ENCODE assay signal across 1 cellular context in the genomic region with DNA sequence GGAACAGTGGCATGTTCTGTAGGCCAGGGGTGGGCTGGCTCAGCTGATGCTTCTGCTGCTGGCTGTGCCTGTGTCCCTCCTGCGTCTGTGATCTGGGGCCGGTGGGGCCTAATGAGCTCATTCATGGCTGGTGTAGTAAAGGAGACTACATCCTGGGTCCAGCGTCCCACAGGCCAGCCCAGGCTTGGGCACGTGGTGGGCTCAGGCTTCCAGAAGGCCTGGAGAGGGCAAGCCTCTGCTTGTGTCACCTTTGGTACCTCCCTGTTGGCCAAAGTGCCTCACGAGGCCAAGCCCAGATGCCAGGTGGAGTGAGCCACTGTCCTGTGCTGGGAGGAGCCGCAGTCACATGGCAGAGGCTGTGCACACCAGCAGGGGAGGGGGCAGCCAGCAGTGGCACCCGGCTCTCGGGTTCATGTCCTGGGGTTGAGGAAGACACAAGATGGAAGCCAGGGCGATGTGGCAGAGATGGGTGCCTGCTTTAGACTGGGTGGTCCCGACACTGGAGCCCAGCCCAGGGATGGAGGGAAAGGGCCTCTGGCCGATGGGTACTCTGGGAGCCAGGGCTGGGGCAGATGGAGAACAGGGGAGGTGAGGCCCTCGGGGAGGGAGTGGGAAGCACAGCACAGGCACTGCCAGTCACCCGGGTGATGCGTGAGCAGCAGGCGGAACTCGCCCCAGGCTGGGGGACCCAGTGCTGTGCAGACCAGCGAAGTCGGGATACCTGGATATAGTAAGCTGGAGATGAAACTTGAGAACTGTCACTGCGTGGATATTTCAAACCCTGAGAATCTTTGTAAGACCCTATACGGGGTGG.
TF ChIP-seq lines count a peak whose summit lies in the region.

No MANE protein-coding gene starts in this region.

TF ChIP-seq in K562, 482 proteins besides CTCF, POLR2A, EP300 and RAD21:
- TF ChIP-seq POLR2G (IDR thresholded peaks at IDR 0.05; ENCODE audit: low read depth, low read length) (peak; percentile 69), RBFOX2 (IDR thresholded peaks at IDR 0.05; ENCODE audit: low read depth, low read length) (0 out of 2 replicates have a peak, but pooled peaks have one; percentile 23), IRF2 (CRISPR knock-in tag; IDR thresholded peaks at IDR 0.05) (0 out of 2 replicates have a peak, but pooled peaks have one; percentile 24)
- TF ChIP-seq, protein P1, sequence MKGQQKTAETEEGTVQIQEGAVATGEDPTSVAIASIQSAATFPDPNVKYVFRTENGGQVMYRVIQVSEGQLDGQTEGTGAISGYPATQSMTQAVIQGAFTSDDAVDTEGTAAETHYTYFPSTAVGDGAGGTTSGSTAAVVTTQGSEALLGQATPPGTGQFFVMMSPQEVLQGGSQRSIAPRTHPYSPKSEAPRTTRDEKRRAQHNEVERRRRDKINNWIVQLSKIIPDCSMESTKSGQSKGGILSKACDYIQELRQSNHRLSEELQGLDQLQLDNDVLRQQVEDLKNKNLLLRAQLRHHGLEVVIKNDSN (CRISPR knock-in tag; IDR thresholded peaks at IDR 0.05): peak; percentile 35; the same call in 1 of the 2 replicates
- TF ChIP-seq, protein P2, sequence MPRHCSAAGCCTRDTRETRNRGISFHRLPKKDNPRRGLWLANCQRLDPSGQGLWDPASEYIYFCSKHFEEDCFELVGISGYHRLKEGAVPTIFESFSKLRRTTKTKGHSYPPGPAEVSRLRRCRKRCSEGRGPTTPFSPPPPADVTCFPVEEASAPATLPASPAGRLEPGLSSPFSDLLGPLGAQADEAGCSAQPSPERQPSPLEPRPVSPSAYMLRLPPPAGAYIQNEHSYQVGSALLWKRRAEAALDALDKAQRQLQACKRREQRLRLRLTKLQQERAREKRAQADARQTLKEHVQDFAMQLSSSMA (CRISPR knock-in tag; IDR thresholded peaks at IDR 0.05): 0 out of 2 replicates have a peak, but pooled peaks have one; percentile 34
- TF ChIP-seq, protein P3, sequence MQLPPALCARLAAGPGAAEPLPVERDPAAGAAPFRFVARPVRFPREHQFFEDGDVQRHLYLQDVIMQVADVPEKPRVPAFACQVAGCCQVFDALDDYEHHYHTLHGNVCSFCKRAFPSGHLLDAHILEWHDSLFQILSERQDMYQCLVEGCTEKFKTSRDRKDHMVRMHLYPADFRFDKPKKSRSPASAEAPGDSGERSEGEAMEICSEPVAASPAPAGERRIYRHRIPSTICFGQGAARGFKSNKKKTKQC (CRISPR knock-in tag; IDR thresholded peaks at IDR 0.05): 0 out of 2 replicates have a peak, but pooled peaks have one; percentile 26
- TF ChIP-seq, protein P4, sequence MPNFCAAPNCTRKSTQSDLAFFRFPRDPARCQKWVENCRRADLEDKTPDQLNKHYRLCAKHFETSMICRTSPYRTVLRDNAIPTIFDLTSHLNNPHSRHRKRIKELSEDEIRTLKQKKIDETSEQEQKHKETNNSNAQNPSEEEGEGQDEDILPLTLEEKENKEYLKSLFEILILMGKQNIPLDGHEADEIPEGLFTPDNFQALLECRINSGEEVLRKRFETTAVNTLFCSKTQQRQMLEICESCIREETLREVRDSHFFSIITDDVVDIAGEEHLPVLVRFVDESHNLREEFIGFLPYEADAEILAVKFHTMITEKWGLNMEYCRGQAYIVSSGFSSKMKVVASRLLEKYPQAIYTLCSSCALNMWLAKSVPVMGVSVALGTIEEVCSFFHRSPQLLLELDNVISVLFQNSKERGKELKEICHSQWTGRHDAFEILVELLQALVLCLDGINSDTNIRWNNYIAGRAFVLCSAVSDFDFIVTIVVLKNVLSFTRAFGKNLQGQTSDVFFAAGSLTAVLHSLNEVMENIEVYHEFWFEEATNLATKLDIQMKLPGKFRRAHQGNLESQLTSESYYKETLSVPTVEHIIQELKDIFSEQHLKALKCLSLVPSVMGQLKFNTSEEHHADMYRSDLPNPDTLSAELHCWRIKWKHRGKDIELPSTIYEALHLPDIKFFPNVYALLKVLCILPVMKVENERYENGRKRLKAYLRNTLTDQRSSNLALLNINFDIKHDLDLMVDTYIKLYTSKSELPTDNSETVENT (CRISPR knock-in tag; IDR thresholded peaks at IDR 0.05): peak; percentile 54; the same call in 1 of the 2 replicates
